ENCODE assay signal across 8 cellular contexts in genomic region chr1:32291145-32291707, GRCh38. TPM values are rescaled to one million over a fixed set of nuclear protein-coding genes. Genes with fewer than 3 reads are reported as not detected.
DNase-seq lines count a peak whose midpoint lies in the region; ATAC-seq and TF ChIP-seq lines count a peak whose summit lies in the region.

No MANE protein-coding gene starts in this region.

- no peaks in the 10 kb centered on the region for H3K9me3 Mint-ChIP-seq in activated T-helper 17 cell treated with anti-CD3 and anti-CD28 coated beads, Interleukin-2, amount 50 U/mL, for 72 hours

- H3K9me3 ChIP-seq in AG04450 (ENCODE audit: control insufficient read depth, insufficient read depth, low read length) (no peaks in the 10 kb centered on the region; the same call in 1 of the 2 replicates), iPS-15b (ENCODE audit: control insufficient read depth, insufficient read depth, low read length) (no peaks in the 10 kb centered on the region), stomach (no peaks in the 10 kb centered on the region)

- no peak for ATAC-seq in activated T-helper 17 cell treated with anti-CD3 and anti-CD28 coated beads, Interleukin-2, amount 50 U/mL, for 72 hours (replicated peaks)
- ATAC-seq in sciatic nerve, result no peak

- DNase-seq in AG04450 (ENCODE audit: low read depth, low spot score), result no peak
- no peak for DNase-seq in HFF-Myc (ENCODE audit: extremely low read depth, low read depth)
- DNase-seq in stomach, result no peak
- no peak for DNase-seq in sciatic nerve (ENCODE audit: low spot score)
- DNase-seq in pons (ENCODE audit: low spot score), result no peak
- DNase-seq in stimulated activated CD4-positive, alpha-beta T cell treated with anti-CD3 and anti-CD28 coated beads, Interleukin-1b, Interleukin-23, amount 100 ng/mL, for 48 hours, result no peak

- intact Hi-C loops in stomach (cut with DNase I; ENCODE audit: low total_unique reads) (no loop called here), sciatic nerve (cut with DNase I) (no loop called here)

- peaks cover 58% of the 10 kb centered on the region for H3K36me3 Mint-ChIP-seq in activated T-helper 17 cell treated with anti-CD3 and anti-CD28 coated beads, Interleukin-2, amount 50 U/mL, for 72 hours (ENCODE audit: low read depth)

- 29 to 40% (median 36%) methylated on average over 10 of the region's 10 CpGs for WGBS in stomach, 5 donors

- peaks cover 19% of the 10 kb centered on the region for H3K4me1 Mint-ChIP-seq in activated T-helper 17 cell treated with anti-CD3 and anti-CD28 coated beads, Interleukin-2, amount 50 U/mL, for 72 hours

- H3K4me1 ChIP-seq in iPS-15b (ENCODE audit: control insufficient read depth, insufficient read depth, low read length) (peaks cover 4% of the 10 kb centered on the region), stomach (peaks cover 10 to 60% (median 42%) of the 10 kb centered on the region in 4 donors)

- CTCF ChIA-PET in AG04450 (lab: Charles Lee), result interaction anchor here (0.6 to 2.1 kb wide), 4 partner anchors 14 to 245 kb away, joined by 3 to 8 read pairs (median 7); no protein-coding TSS in a partner anchor

- no peak for TF ChIP-seq POLR2A in stomach (IDR thresholded peaks at IDR 0.05)

- no peaks in the 10 kb centered on the region for H3K36me3 ChIP-seq in iPS-15b (ENCODE audit: control insufficient read depth, insufficient read depth, low read length)
- H3K36me3 ChIP-seq in stomach, result peaks cover 0 to 2% (median 0%) of the 10 kb centered on the region in 4 donors

- no peaks in the 10 kb centered on the region for H3K27me3 Mint-ChIP-seq in activated T-helper 17 cell treated with anti-CD3 and anti-CD28 coated beads, Interleukin-2, amount 50 U/mL, for 72 hours

- no peak overlapping the region for H3K9ac ChIP-seq in iPS-15b (ENCODE audit: low read depth, low read length)

- H3K27ac ChIP-seq in AG04450 (ENCODE audit: low read depth, low read length), result peak overlapping the region; percentile 57
- peak overlapping the region; percentile 89 to 93 (median 91) for H3K27ac ChIP-seq in stomach

- H3K27me3 ChIP-seq in AG04450 (ENCODE audit: control insufficient read depth, insufficient read depth, low read length), result no peaks in the 10 kb centered on the region
- no peaks in the 10 kb centered on the region for H3K27me3 ChIP-seq in iPS-15b (ENCODE audit: control insufficient read depth, insufficient read depth, low read length)
- no peaks in the 10 kb centered on the region for H3K27me3 ChIP-seq in stomach

- H3K4me3 Mint-ChIP-seq in activated T-helper 17 cell treated with anti-CD3 and anti-CD28 coated beads, Interleukin-2, amount 50 U/mL, for 72 hours, result peak overlapping the region; percentile 92

- peak overlapping the region; percentile 92 for H3K4me3 ChIP-seq in AG04450 (ENCODE audit: low read depth, low read length)
- H3K4me3 ChIP-seq in HFF-Myc (replicated peaks; ENCODE audit: low read depth, low read length), result peak overlapping the region; percentile 63
- H3K4me3 ChIP-seq in iPS-15b (ENCODE audit: low read depth, low read length), result peak overlapping the region; percentile 96
- peak overlapping the region; percentile 66 to 87 (median 83) for H3K4me3 ChIP-seq in stomach

- H3K27ac Mint-ChIP-seq in activated T-helper 17 cell treated with anti-CD3 and anti-CD28 coated beads, Interleukin-2, amount 50 U/mL, for 72 hours, result peak overlapping the region; percentile 98

- TF ChIP-seq CTCF in AG04450 (IDR thresholded peaks at IDR 0.05; ENCODE audit: low read depth, low read length) (no peak), HFF-Myc (IDR thresholded peaks at IDR 0.05; ENCODE audit: low read depth, low read length, missing control alignments) (no peak), stomach (IDR thresholded peaks at IDR 0.05) (no peak)

- no peak for TF ChIP-seq EP300 in stomach (IDR thresholded peaks at IDR 0.05)

- POLR2A ChIA-PET in AG04450 (lab: Yijun Ruan, JAX), result interaction anchor here (0.5 to 1.9 kb wide), 7 partner anchors 10 to 157 kb away, joined by 3 to 18 read pairs (median 3); partner anchors contain the start of gene MARCKSL1

RNA-seq across cellular contexts. Expression of gene HDAC1, which starts 0.7 kb away (rescaled TPM):
- polyA plus RNA-seq in AG04450 (2011; rRNA removed) (157 and 172 TPM in 2 replicates), stomach (100 to 1,000 TPM in 1 of 3 donors, 10 to 100 TPM in 2; 50.7 to 113 (median 57.1) TPM)
- polyA minus RNA-seq in AG04450 (2011; rRNA and poly(A)+ RNA removed), result 143 and 153 TPM in 2 replicates
- total RNA-seq in activated T-helper 17 cell treated with anti-CD3 and anti-CD28 coated beads, Interleukin-2, amount 50 U/mL, for 72 hours, result 100 to 1,000 TPM; 171 to 199 TPM
- total RNA-seq in stomach (100 to 1,000 TPM in 1 of 5 donors, 10 to 100 TPM in 4; 62.0 to 143 (median 77.0) TPM), sciatic nerve (54.7 TPM)

RNA-seq across cellular contexts. Expression of gene LCK, which starts 40.2 kb away (rescaled TPM):
- not detected in 2 replicates for polyA plus RNA-seq in AG04450 (2011; rRNA removed)
- polyA minus RNA-seq in AG04450 (2011; rRNA and poly(A)+ RNA removed), result not detected in 2 replicates
- 100 to 1,000 TPM; 228 to 323 TPM for total RNA-seq in activated T-helper 17 cell treated with anti-CD3 and anti-CD28 coated beads, Interleukin-2, amount 50 U/mL, for 72 hours
- 1 to 10 TPM in 4 of 5 donors, under 1 TPM in 1; 0.58 to 6.4 (median 2.0) TPM for total RNA-seq in stomach
- 1 to 10 TPM; 1.5 to 4.1 (median 2.3) TPM for polyA plus RNA-seq in stomach
- 3.2 TPM for total RNA-seq in sciatic nerve

RNA-seq across cellular contexts. Expression of gene FAM167B, which starts 44.2 kb away (rescaled TPM):
- 0.40 and 0.43 TPM in 2 replicates for polyA plus RNA-seq in AG04450 (2011; rRNA removed)
- polyA minus RNA-seq in AG04450 (2011; rRNA and poly(A)+ RNA removed), result 1.00 and 1.1 TPM in 2 replicates
- 1 to 10 TPM in 1 of 2 donors, under 1 TPM in 1; 0.99 to 1.1 TPM for total RNA-seq in activated T-helper 17 cell treated with anti-CD3 and anti-CD28 coated beads, Interleukin-2, amount 50 U/mL, for 72 hours
- 10 to 100 TPM in 1 of 5 donors, 1 to 10 TPM in 1, not detected in 3; 1.6 to 36.8 TPM for total RNA-seq in stomach
- polyA plus RNA-seq in stomach, result 1 to 10 TPM; 3.6 to 7.1 (median 4.7) TPM
- total RNA-seq in sciatic nerve, result 16.1 TPM

RNA-seq across cellular contexts. Expression of gene MARCKSL1, which starts 44.8 kb away (rescaled TPM):
- polyA plus RNA-seq in AG04450 (2011; rRNA removed), result 196 and 200 TPM in 2 replicates
- 90.1 and 100 TPM in 2 replicates for polyA minus RNA-seq in AG04450 (2011; rRNA and poly(A)+ RNA removed)
- total RNA-seq in activated T-helper 17 cell treated with anti-CD3 and anti-CD28 coated beads, Interleukin-2, amount 50 U/mL, for 72 hours, result 10 to 100 TPM in 1 of 2 donors, 1 to 10 TPM in 1; 7.2 to 15.9 TPM
- 10 to 100 TPM in 4 of 5 donors, 1 to 10 TPM in 1; 7.6 to 99.4 (median 22.9) TPM for total RNA-seq in stomach
- polyA plus RNA-seq in stomach, result 100 to 1,000 TPM in 1 of 3 donors, 10 to 100 TPM in 2; 46.4 to 100 (median 95.3) TPM
- total RNA-seq in sciatic nerve, result 126 TPM

Comparison
In these comparisons a context has a peak if more than half of its experiments do, and no peak if none do; other contexts are left out.
1. RNA of gene LCK, which starts 40.2 kb away (total RNA-seq): 228 to 323 TPM in activated T-helper 17 cell treated with anti-CD3 and anti-CD28 coated beads, Interleukin-2, amount 50 U/mL, for 72 hours; 3.2 TPM in sciatic nerve (single experiment) and 0.58 to 6.4 TPM in stomach; every median in the first group is over 10 times any median in the second.
2. Peak in every context shown above with its lines, with median percentiles within 50 percentile points of each other: H3K4me3 ChIP-seq.